ENCODE assay signal across 13 cellular contexts in genomic region chr22:48105254-48105653, GRCh38.
"Had no signal": no experiment of that assay in that cellular context is flagged by ENCODE, and none has a peak within 500 bp of the region (broad histone marks: within the 10 kb centered on the region; RNA-seq: fewer than 3 reads in every experiment).

No MANE protein-coding gene starts in this region.

- H3K27me3 ChIP-seq: body of pancreas, right lobe of liver had no signal

- ATAC-seq: activated naive CD4-positive, alpha-beta T cell treated with anti-CD3 and anti-CD28 coated beads, Interleukin-2, amount 50 U/mL, for 72 hours; body of pancreas; esophagus mucosa; mucosa of descending colon; naive thymus-derived CD8-positive, alpha-beta T cell; right lobe of liver had no signal

- H3K4me1 ChIP-seq: body of pancreas, right lobe of liver had no signal

- H3K27ac ChIP-seq: body of pancreas, right lobe of liver had no signal

- H3K36me3 ChIP-seq: right lobe of liver had no signal

- DNase-seq: activated CD4-positive, alpha-beta T cell treated with anti-CD3 and anti-CD28 coated beads, Interleukin-2, amount 50 U/mL, for 4 hours; activated effector memory CD4-positive, alpha-beta T cell treated with Interleukin-2 at 50 U/mL for 16 hours; activated T-cell treated with anti-CD3 and anti-CD28 coated beads, Interleukin-2, amount 50 U/mL, for 24 hours; amniotic stem cell; body of pancreas; mucosa of descending colon; naive thymus-derived CD8-positive, alpha-beta T cell; right lobe of liver; stimulated activated CD4-positive, alpha-beta T cell treated with anti-CD3 and anti-CD28 coated beads, Interleukin-12 subunit alpha, Interleukin-12 subunit beta, amount 100 ng/mL, for 4 hours; stimulated activated naive CD4-positive, alpha-beta T cell treated with Interleukin-2 at 50 U/mL for 16 hours; trophoblast cell had no signal

- H3K9me3 ChIP-seq: body of pancreas, mucosa of descending colon had no signal

- H3K4me3 ChIP-seq: body of pancreas, mucosa of descending colon, right lobe of liver had no signal
